ENCODE assay signal across 1 cellular context in the genomic region with DNA sequence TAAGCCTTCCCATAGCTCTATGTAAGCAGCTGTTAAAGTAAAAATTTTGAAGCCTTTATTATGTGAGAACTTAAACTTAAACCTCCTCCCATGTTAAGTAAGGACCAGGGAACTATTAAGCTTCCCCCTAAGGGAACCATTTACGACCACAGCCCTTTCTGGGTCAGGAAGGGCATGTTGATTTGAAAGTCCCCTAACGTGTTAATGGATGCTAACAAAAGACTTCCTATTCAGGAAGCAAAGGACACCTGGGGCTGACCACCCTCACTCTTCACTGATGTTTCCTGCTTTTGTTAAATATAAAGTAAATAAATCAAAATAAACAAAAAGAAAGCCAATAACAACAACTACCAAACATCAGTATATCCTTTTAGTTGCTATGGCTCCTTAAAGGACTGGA.
TF ChIP-seq lines count a peak whose summit lies in the region.

No MANE protein-coding gene starts in this region.

TF ChIP-seq in GM23338, 12 proteins besides CTCF, POLR2A, EP300 and RAD21 (continued from another document):
- TF ChIP-seq, protein P1, sequence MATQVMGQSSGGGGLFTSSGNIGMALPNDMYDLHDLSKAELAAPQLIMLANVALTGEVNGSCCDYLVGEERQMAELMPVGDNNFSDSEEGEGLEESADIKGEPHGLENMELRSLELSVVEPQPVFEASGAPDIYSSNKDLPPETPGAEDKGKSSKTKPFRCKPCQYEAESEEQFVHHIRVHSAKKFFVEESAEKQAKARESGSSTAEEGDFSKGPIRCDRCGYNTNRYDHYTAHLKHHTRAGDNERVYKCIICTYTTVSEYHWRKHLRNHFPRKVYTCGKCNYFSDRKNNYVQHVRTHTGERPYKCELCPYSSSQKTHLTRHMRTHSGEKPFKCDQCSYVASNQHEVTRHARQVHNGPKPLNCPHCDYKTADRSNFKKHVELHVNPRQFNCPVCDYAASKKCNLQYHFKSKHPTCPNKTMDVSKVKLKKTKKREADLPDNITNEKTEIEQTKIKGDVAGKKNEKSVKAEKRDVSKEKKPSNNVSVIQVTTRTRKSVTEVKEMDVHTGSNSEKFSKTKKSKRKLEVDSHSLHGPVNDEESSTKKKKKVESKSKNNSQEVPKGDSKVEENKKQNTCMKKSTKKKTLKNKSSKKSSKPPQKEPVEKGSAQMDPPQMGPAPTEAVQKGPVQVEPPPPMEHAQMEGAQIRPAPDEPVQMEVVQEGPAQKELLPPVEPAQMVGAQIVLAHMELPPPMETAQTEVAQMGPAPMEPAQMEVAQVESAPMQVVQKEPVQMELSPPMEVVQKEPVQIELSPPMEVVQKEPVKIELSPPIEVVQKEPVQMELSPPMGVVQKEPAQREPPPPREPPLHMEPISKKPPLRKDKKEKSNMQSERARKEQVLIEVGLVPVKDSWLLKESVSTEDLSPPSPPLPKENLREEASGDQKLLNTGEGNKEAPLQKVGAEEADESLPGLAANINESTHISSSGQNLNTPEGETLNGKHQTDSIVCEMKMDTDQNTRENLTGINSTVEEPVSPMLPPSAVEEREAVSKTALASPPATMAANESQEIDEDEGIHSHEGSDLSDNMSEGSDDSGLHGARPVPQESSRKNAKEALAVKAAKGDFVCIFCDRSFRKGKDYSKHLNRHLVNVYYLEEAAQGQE (IDR thresholded peaks at IDR 0.05; ENCODE audit: unreplicated experiment) = no peak
- TF ChIP-seq ZNF331 (CRISPR knock-in tag; IDR thresholded peaks at IDR 0.05; ENCODE audit: low read depth) (no peak), EZH2 (IDR thresholded peaks at IDR 0.05; ENCODE audit: low read depth, unreplicated experiment) (no peak)
